In genomic region chr10:96511044-96511945, GRCh38 we compare ENCODE assay signal across 8 cellular contexts. TPM values are rescaled to one million over a fixed set of nuclear protein-coding genes. Genes with fewer than 3 reads are reported as not detected.
A peak's percentile ranks its signal among the peaks of the same experiment; 100 is the strongest.
DNase-seq lines count a peak whose midpoint lies in the region; ATAC-seq and TF ChIP-seq lines count a peak whose summit lies in the region.

No MANE protein-coding gene starts in this region.

- H3K36me3 ChIP-seq in prostate gland, result no peaks in the 10 kb centered on the region

- intact Hi-C loops in prostate gland (cut with DNase I), result loop anchor here (5.0 kb wide), 2 partner anchors 114 to 134 kb away; no protein-coding TSS in a partner anchor

- CTCF ChIA-PET in HEK293T (lab: Yijun Ruan, JAX), result interaction anchor here (0.7 to 2.0 kb wide), 9 partner anchors 8 to 97 kb away, joined by 3 to 6 read pairs (median 3); no protein-coding TSS in a partner anchor

- 78% methylated on average over 7 of the region's 7 CpGs for WGBS in prostate gland

- no peaks in the 10 kb centered on the region for H3K27me3 ChIP-seq in prostate gland (replicated peaks; ENCODE audit: insufficient read depth)

- POLR2A ChIA-PET in HEK293T (lab: Yijun Ruan, JAX), result no interaction called here

- TF ChIP-seq CTCF in fibroblast of villous mesenchyme (IDR thresholded peaks at IDR 0.05; ENCODE audit: insufficient read depth, low read depth, low read length) (peak; percentile 59), prostate gland (IDR thresholded peaks at IDR 0.05) (peak in 3 of 4 experiments; percentile 37 to 49 (median 47))

- peak; percentile 36 for DNase-seq in NCI-H2196 (lab: John Stamatoyannopoulos, UW; ENCODE audit: unreplicated experiment)
- DNase-seq in NCI-H2196 treated with DMSO at 0.1 percent for 48 hours (lab: John Stamatoyannopoulos, UW; ENCODE audit: unreplicated experiment), result no peak
- DNase-seq in HEK293T (ENCODE audit: extremely low spot score), result peak; percentile 70
- peak; percentile 62 for DNase-seq in SKM-1 treated with dmso at 0.1 percent for 144 hours (lab: John Stamatoyannopoulos, UW; ENCODE audit: unreplicated experiment)
- peak; percentile 24 for DNase-seq in fibroblast of villous mesenchyme (ENCODE audit: low read depth)
- peak; percentile 36 for DNase-seq in prostate gland (ENCODE audit: low spot score)

- ATAC-seq in GM18907 (IDR thresholded peaks at IDR 0.05; ENCODE audit: unreplicated experiment), result no peak
- no peak for ATAC-seq in HG03097 (IDR thresholded peaks at IDR 0.05; ENCODE audit: low FRiP score, unreplicated experiment)

- H3K9me3 ChIP-seq in prostate gland, result no peaks in the 10 kb centered on the region

- TF ChIP-seq POLR2A in prostate gland (IDR thresholded peaks at IDR 0.05), result no peak

- no peak overlapping the region for H3K4me3 ChIP-seq in fibroblast of villous mesenchyme (ENCODE audit: low read depth, low read length)
- no peak overlapping the region for H3K4me3 ChIP-seq in prostate gland

- no peaks in the 10 kb centered on the region for H3K4me1 ChIP-seq in prostate gland (replicated peaks)

- H3K27ac ChIP-seq in prostate gland, result no peak overlapping the region

TF ChIP-seq in HEK293T, 16 proteins besides CTCF, POLR2A, EP300 and RAD21:
- TF ChIP-seq FOXK2 (IDR thresholded peaks at IDR 0.05) (no peak), ELF4 (IDR thresholded peaks at IDR 0.05) (no peak), HDGF (IDR thresholded peaks at IDR 0.05; ENCODE audit: borderline replicate concordance) (no peak), SP1 (IDR thresholded peaks at IDR 0.05) (no peak), NFRKB (IDR thresholded peaks at IDR 0.05) (no peak), CTBP1 (IDR thresholded peaks at IDR 0.05; ENCODE audit: borderline replicate concordance) (no peak), ARNT (IDR thresholded peaks at IDR 0.05) (no peak), L3MBTL2 (conservative IDR thresholded peaks at IDR 0.05) (no peak), BHLHE40 (IDR thresholded peaks at IDR 0.05; ENCODE audit: borderline replicate concordance) (no peak), PKNOX1 (IDR thresholded peaks at IDR 0.05) (no peak), FOXM1 (IDR thresholded peaks at IDR 0.05; ENCODE audit: borderline replicate concordance) (no peak)

RNA-seq across cellular contexts. Expression of gene TLL2, which starts 2.4 kb away (rescaled TPM):
- total RNA-seq in fibroblast of villous mesenchyme, result under 0.01 TPM in 1 of 2 replicates, not detected in the other
- total RNA-seq in prostate gland, result under 1 TPM; 0.28 to 0.32 TPM
